1 cellular context compared by ENCODE assay signal in genomic region chr18:62458346-62458745, GRCh38.
TF ChIP-seq lines count a peak whose summit lies in the region.

No MANE protein-coding gene starts in this region.

TF ChIP-seq in neural cell, 6 proteins besides CTCF, POLR2A, EP300 and RAD21 (continued from another document):
- TF ChIP-seq MXI1 (conservative IDR thresholded peaks at IDR 0.05; ENCODE audit: poor library complexity, severe bottlenecking) (no peak), POLR2AphosphoS5 (IDR thresholded peaks at IDR 0.05) (no peak), EZH2 (IDR thresholded peaks at IDR 0.05; ENCODE audit: borderline replicate concordance, insufficient read depth, low read length, poor library complexity, severe bottlenecking) (no peak)
